In the genomic region with DNA sequence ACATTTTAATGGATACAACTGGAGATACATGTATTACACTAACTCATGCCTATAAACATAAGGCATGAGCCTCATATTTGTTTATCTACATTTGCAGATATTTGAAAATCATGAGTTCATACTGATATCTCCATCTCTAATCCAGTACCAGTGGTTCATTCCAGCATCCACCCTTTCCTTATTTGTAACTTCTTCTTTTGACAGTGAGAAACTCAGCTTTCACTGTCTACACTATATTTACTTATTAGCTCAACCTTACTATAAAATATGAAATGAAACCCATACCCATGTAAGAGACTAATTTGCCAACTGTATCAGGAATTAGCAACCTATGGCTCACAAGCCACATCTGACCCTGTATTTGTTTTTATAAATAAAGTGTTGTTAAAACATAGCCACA, we compare ENCODE assay signal across 11 cellular contexts.
DNase-seq lines count a peak whose midpoint lies in the region; ATAC-seq, FAIRE-seq and TF ChIP-seq lines count a peak whose summit lies in the region.
"Had no signal": no experiment of that assay in that cellular context is flagged by ENCODE, and none has a peak within 500 bp of the region (broad histone marks: within the 10 kb centered on the region; RNA-seq: fewer than 3 reads in every experiment).

No MANE protein-coding gene starts in this region.

- peaks cover 21% of the 10 kb centered on the region for H3K4me1 Mint-ChIP-seq in activated CD4-positive, alpha-beta T cell treated with anti-CD3 and anti-CD28 coated beads, Interleukin-2, amount 10 ng/mL, durations not matched to agents 24 days and 14 days
- peaks cover 24% of the 10 kb centered on the region for H3K4me1 Mint-ChIP-seq in activated naive CD8-positive, alpha-beta T cell treated with anti-CD3 and anti-CD28 coated beads, Interleukin-2, amount 50 U/mL, for 24 hours

- FAIRE-seq in GM12891 (lab: Jason Lieb, UNC) = no peak

- H3K36me3 ChIP-seq in skeletal muscle satellite cell (ENCODE audit: insufficient read depth, low read length) = no peaks in the 10 kb centered on the region
- H3K36me3 ChIP-seq: heart left ventricle had no signal

- H3K27ac Mint-ChIP-seq in activated CD4-positive, alpha-beta T cell treated with anti-CD3 and anti-CD28 coated beads, Interleukin-2, amount 10 ng/mL, durations not matched to agents 24 days and 14 days = peak overlapping the region; percentile 70
- peak overlapping the region; percentile 81 for H3K27ac Mint-ChIP-seq in activated naive CD8-positive, alpha-beta T cell treated with anti-CD3 and anti-CD28 coated beads, Interleukin-2, amount 50 U/mL, for 24 hours

- H3K27me3 Mint-ChIP-seq in activated CD4-positive, alpha-beta T cell treated with anti-CD3 and anti-CD28 coated beads, Interleukin-2, amount 10 ng/mL, durations not matched to agents 24 days and 14 days = peaks cover 2% of the 10 kb centered on the region
- H3K27me3 Mint-ChIP-seq in activated naive CD8-positive, alpha-beta T cell treated with anti-CD3 and anti-CD28 coated beads, Interleukin-2, amount 50 U/mL, for 24 hours = no peaks in the 10 kb centered on the region
- H3K27me3 Mint-ChIP-seq: naive thymus-derived CD8-positive, alpha-beta T cell had no signal

- peak overlapping the region; percentile 72 for H3K9ac ChIP-seq in skeletal muscle satellite cell (ENCODE audit: low read depth, low read length)

- peak overlapping the region; percentile 69 for H3K4me2 ChIP-seq in skeletal muscle satellite cell (ENCODE audit: low read length)

- TF ChIP-seq POLR2A in GM12891 (IDR thresholded peaks at IDR 0.05; ENCODE audit: low read depth, low read length) = no peak

- H3K9me3 Mint-ChIP-seq in activated CD4-positive, alpha-beta T cell treated with anti-CD3 and anti-CD28 coated beads, Interleukin-2, amount 10 ng/mL, durations not matched to agents 24 days and 14 days = no peaks in the 10 kb centered on the region
- no peaks in the 10 kb centered on the region for H3K9me3 Mint-ChIP-seq in activated naive CD8-positive, alpha-beta T cell treated with anti-CD3 and anti-CD28 coated beads, Interleukin-2, amount 50 U/mL, for 24 hours
- H3K9me3 Mint-ChIP-seq: naive thymus-derived CD8-positive, alpha-beta T cell had no signal

- peak overlapping the region; percentile 41 for H3K4me3 Mint-ChIP-seq in activated CD4-positive, alpha-beta T cell treated with anti-CD3 and anti-CD28 coated beads, Interleukin-2, amount 10 ng/mL, durations not matched to agents 24 days and 14 days
- H3K4me3 Mint-ChIP-seq in activated naive CD8-positive, alpha-beta T cell treated with anti-CD3 and anti-CD28 coated beads, Interleukin-2, amount 50 U/mL, for 24 hours = peak overlapping the region; percentile 53

- intact Hi-C loops in activated CD4-positive, alpha-beta T cell treated with anti-CD3 and anti-CD28 coated beads, Interleukin-2, amount 10 ng/mL, durations not matched to agents 24 days and 14 days (cut with micrococcal nuclease) = no loop called here

- peak overlapping the region; percentile 30 for H3K4me3 ChIP-seq in skeletal muscle satellite cell (ENCODE audit: low read length)

- no peaks in the 10 kb centered on the region for H3K36me3 Mint-ChIP-seq in activated CD4-positive, alpha-beta T cell treated with anti-CD3 and anti-CD28 coated beads, Interleukin-2, amount 10 ng/mL, durations not matched to agents 24 days and 14 days (ENCODE audit: low read depth)
- H3K36me3 Mint-ChIP-seq in activated naive CD8-positive, alpha-beta T cell treated with anti-CD3 and anti-CD28 coated beads, Interleukin-2, amount 50 U/mL, for 24 hours (ENCODE audit: low read depth) = no peaks in the 10 kb centered on the region
- H3K36me3 Mint-ChIP-seq: naive thymus-derived CD8-positive, alpha-beta T cell had no signal

- peaks cover 32% of the 10 kb centered on the region for H3K4me1 ChIP-seq in skeletal muscle satellite cell (ENCODE audit: control insufficient read depth, insufficient read depth, low read length)

- DNase-seq in activated CD4-positive, alpha-beta T cell treated with anti-CD3 and anti-CD28 coated beads, Interleukin-2, amount 10 ng/mL, durations not matched to agents 24 days and 14 days = no peak
- no peak for DNase-seq in activated CD4-positive, alpha-beta T cell treated with anti-CD3 and anti-CD28 coated beads, Interleukin-2, amount 50 U/mL, for 48 hours
- DNase-seq in activated naive CD8-positive, alpha-beta T cell treated with anti-CD3 and anti-CD28 coated beads, Interleukin-2, amount 50 U/mL, for 24 hours = no peak
- no peak for DNase-seq in GM12891 (ENCODE audit: insufficient read length, low spot score)
- no peak for DNase-seq in LoVo (ENCODE audit: low spot score)
- no peak for DNase-seq in NOMO-1 treated with dmso at 0.1 percent for 144 hours (lab: John Stamatoyannopoulos, UW; ENCODE audit: unreplicated experiment)
- DNase-seq: heart left ventricle, NCI-H2227 treated with DMSO at 0.1 percent for 48 hours had no signal

- H3K9me3 ChIP-seq in skeletal muscle satellite cell (replicated peaks; ENCODE audit: low read length) = no peaks in the 10 kb centered on the region

- H3K27me3 ChIP-seq in skeletal muscle satellite cell (ENCODE audit: control insufficient read depth, insufficient read depth, low read length) = no peaks in the 10 kb centered on the region
- H3K27me3 ChIP-seq: heart left ventricle had no signal

- peak; percentile 11 for ATAC-seq in HG03439 (IDR thresholded peaks at IDR 0.05; ENCODE audit: unreplicated experiment)
- no peak for ATAC-seq in activated naive CD8-positive, alpha-beta T cell treated with anti-CD3 and anti-CD28 coated beads, Interleukin-2, amount 50 U/mL, for 24 hours

TF ChIP-seq in GM12891, 5 proteins besides CTCF, POLR2A, EP300 and RAD21:
- TF ChIP-seq POU2F2 (IDR thresholded peaks at IDR 0.05; ENCODE audit: low read depth, low read length) = no peak
- no peak for TF ChIP-seq PAX5 (IDR thresholded peaks at IDR 0.05; ENCODE audit: insufficient read depth, low read length, severe bottlenecking)
- no peak for TF ChIP-seq SPI1 (IDR thresholded peaks at IDR 0.05; ENCODE audit: low read depth, low read length)
- no peak for TF ChIP-seq TAF1 (IDR thresholded peaks at IDR 0.05; ENCODE audit: low read depth, low read length)
- TF ChIP-seq POLR2AphosphoS5 (IDR thresholded peaks at IDR 0.05; ENCODE audit: low read depth, low read length) = no peak
